In genomic region chr11:2559527-2560311, GRCh38 we compare ENCODE assay signal across 17 cellular contexts.
A peak's percentile ranks its signal among the peaks of the same experiment; 100 is the strongest.
DNase-seq lines count a peak whose midpoint lies in the region; ATAC-seq and TF ChIP-seq lines count a peak whose summit lies in the region.
"Had no signal": no experiment of that assay in that cellular context is flagged by ENCODE, and none has a peak within 500 bp of the region (broad histone marks: within the 10 kb centered on the region; RNA-seq: fewer than 3 reads in every experiment).

No MANE protein-coding gene starts in this region.

- POLR2A ChIA-PET in activated B cell treated with CpG ODN at 0.5 μM for 24 hours (lab: Charles Lee) = no interaction called here

- H3K27me3 Mint-ChIP-seq in activated B cell treated with CpG ODN at 0.5 μM for 24 hours = no peaks in the 10 kb centered on the region

- H3K27ac ChIP-seq in right lobe of liver = no peak overlapping the region
- no peak overlapping the region for H3K27ac ChIP-seq in sigmoid colon
- H3K27ac ChIP-seq: KMS-11, prostate gland had no signal

- no peak overlapping the region for H3K4me3 ChIP-seq in right lobe of liver
- no peak overlapping the region for H3K4me3 ChIP-seq in sigmoid colon
- H3K4me3 ChIP-seq: prostate gland had no signal

- H3K27me3 ChIP-seq in right lobe of liver (no peaks in the 10 kb centered on the region), sigmoid colon (no peaks in the 10 kb centered on the region)

- TF ChIP-seq EP300 in sigmoid colon (IDR thresholded peaks at IDR 0.05) = no peak

- H3K36me3 ChIP-seq in right lobe of liver = no peaks in the 10 kb centered on the region
- no peaks in the 10 kb centered on the region for H3K36me3 ChIP-seq in sigmoid colon
- H3K36me3 ChIP-seq: prostate gland had no signal

- ATAC-seq in activated B cell treated with CpG ODN at 0.5 μM for 24 hours (ENCODE audit: low read depth) (no peak), right lobe of liver (no peak), omental fat pad (ENCODE audit: low FRiP score) (no peak)

- TF ChIP-seq POLR2A in right lobe of liver (IDR thresholded peaks at IDR 0.05) (no peak), sigmoid colon (IDR thresholded peaks at IDR 0.05) (no peak)

- H3K4me1 ChIP-seq in right lobe of liver (no peaks in the 10 kb centered on the region), sigmoid colon (no peaks in the 10 kb centered on the region)
- H3K4me1 ChIP-seq: prostate gland had no signal

- WGBS in right lobe of liver (ENCODE audit: insufficient coverage, low coverage, low lambda C conversion rate, missing lambda C conversion rate) = 62% methylated on average over 7 of the region's 28 CpGs
- 81 to 87% methylated on average over 28 of the region's 28 CpGs for WGBS in sigmoid colon, 2 donors

- H3K27ac Mint-ChIP-seq in activated B cell treated with CpG ODN at 0.5 μM for 24 hours = no peak overlapping the region
- H3K27ac Mint-ChIP-seq: nephron had no signal

- CTCF ChIA-PET in activated B cell treated with CpG ODN at 0.5 μM for 24 hours (lab: Charles Lee) = no interaction called here

- no peak overlapping the region for H3K4me3 Mint-ChIP-seq in activated B cell treated with CpG ODN at 0.5 μM for 24 hours
- H3K4me3 Mint-ChIP-seq: nephron had no signal

- H3K9me3 ChIP-seq in right lobe of liver = no peaks in the 10 kb centered on the region
- H3K9me3 ChIP-seq in sigmoid colon = no peaks in the 10 kb centered on the region
- H3K9me3 ChIP-seq: prostate gland had no signal

- DNase-seq in activated CD8-positive, alpha-beta memory T cell treated with anti-CD3 and anti-CD28 coated beads, Interleukin-2, amount 50 U/mL, for 4 hours = peak; percentile 11
- DNase-seq in activated CD8-positive, alpha-beta memory T cell treated with anti-CD3 and anti-CD28 coated beads, Interleukin-2, amount 50 U/mL, for 48 hours = no peak
- DNase-seq in activated B cell treated with CpG ODN at 0.5 μM for 24 hours = peak; percentile 14
- DNase-seq in right lobe of liver = peak in 2 of 3 donors; percentile 19 to 44
- DNase-seq in sigmoid colon = peak; percentile 40
- no peak for DNase-seq in omental fat pad (ENCODE audit: low spot score)
- no peak for DNase-seq in NCI-H82 (lab: John Stamatoyannopoulos, UW)
- no peak for DNase-seq in T1000 (lab: John Stamatoyannopoulos, UW)
- DNase-seq: 8988T, amniotic stem cell, H7, mesendoderm, NCI-H187 treated with DMSO at 0.1 percent for 48 hours, NCI-H446 had no signal

- TF ChIP-seq CTCF in activated B cell treated with CpG ODN at 0.5 μM for 24 hours (IDR thresholded peaks at IDR 0.05) = no peak
- no peak for TF ChIP-seq CTCF in right lobe of liver (IDR thresholded peaks at IDR 0.05)
- no peak for TF ChIP-seq CTCF in sigmoid colon (IDR thresholded peaks at IDR 0.05)
- TF ChIP-seq CTCF in omental fat pad (IDR thresholded peaks at IDR 0.05) = no peak

- no peaks in the 10 kb centered on the region for H3K9me3 Mint-ChIP-seq in activated B cell treated with CpG ODN at 0.5 μM for 24 hours

- intact Hi-C loops in activated B cell treated with CpG ODN at 0.5 μM for 24 hours (cut with micrococcal nuclease) (no loop called here), right lobe of liver (cut with DNase I) (no loop called here), sigmoid colon (cut with DNase I) (no loop called here)

- peaks cover 3% of the 10 kb centered on the region for H3K36me3 Mint-ChIP-seq in activated B cell treated with CpG ODN at 0.5 μM for 24 hours (ENCODE audit: low read depth)

- H3K4me1 Mint-ChIP-seq in activated B cell treated with CpG ODN at 0.5 μM for 24 hours = peaks cover 22% of the 10 kb centered on the region

Comparison
In these comparisons a context has a peak if more than half of its experiments do, and no peak if none do; other contexts are left out.
1. DNase-seq: peak in activated CD8-positive, alpha-beta memory T cell treated with anti-CD3 and anti-CD28 coated beads, Interleukin-2, amount 50 U/mL, for 4 hours (single experiment), activated B cell treated with CpG ODN at 0.5 μM for 24 hours (single experiment), right lobe of liver (2 of 3) and sigmoid colon (single experiment); none in activated CD8-positive, alpha-beta memory T cell treated with anti-CD3 and anti-CD28 coated beads, Interleukin-2, amount 50 U/mL, for 48 hours (single experiment), omental fat pad (single experiment), NCI-H82 (single experiment) and T1000 (single experiment).